ENCODE assay signal across 27 cellular contexts in genomic region chr5:159751459-159751858, GRCh38.
DNase-seq lines count a peak whose midpoint lies in the region; ATAC-seq, FAIRE-seq and TF ChIP-seq lines count a peak whose summit lies in the region.
"Had no signal": no experiment of that assay in that cellular context is flagged by ENCODE, and none has a peak within 500 bp of the region (broad histone marks: within the 10 kb centered on the region; RNA-seq: fewer than 3 reads in every experiment).

No MANE protein-coding gene starts in this region.

- POLR2A ChIA-PET in HepG2 (lab: Yijun Ruan, JAX): no interaction called here

- H3K4me3 ChIP-seq in HepG2 (replicated peaks in 1 of 3; ENCODE audit: insufficient read depth in 1 of 3, low read depth in 2 of 3, low read length in 3 of 3): no peak overlapping the region
- H3K4me3 ChIP-seq in right lobe of liver: no peak overlapping the region
- H3K4me3 ChIP-seq in ascending aorta: no peak overlapping the region
- H3K4me3 ChIP-seq in keratinocyte (ENCODE audit: control insufficient read depth in 2 of 3, extremely low read depth in 1 of 3, insufficient read depth in 2 of 3, low read depth in 1 of 3, low read length in 3 of 3): no peak overlapping the region
- H3K4me3 ChIP-seq: A549, BLaER1, GM12878 had no signal

- ATAC-seq in HepG2: no peak
- no peak for ATAC-seq in right lobe of liver
- no peak for ATAC-seq in HG02970 (IDR thresholded peaks at IDR 0.05; ENCODE audit: low FRiP score, unreplicated experiment)
- ATAC-seq: A549, GM12878 had no signal

- H3K4me1 ChIP-seq in HepG2 (ENCODE audit: insufficient read depth, low read length) (no peaks in the 10 kb centered on the region), right lobe of liver (no peaks in the 10 kb centered on the region), ascending aorta (peaks cover 0 to 50% of the 10 kb centered on the region in 2 donors), keratinocyte (ENCODE audit: control insufficient read depth, extremely low read depth, insufficient read depth, low read length) (no peaks in the 10 kb centered on the region)
- H3K4me1 ChIP-seq: BE2C had no signal

- no peak for DNase-seq in HepG2 (ENCODE audit: low spot score)
- DNase-seq in right lobe of liver: no peak
- DNase-seq in ascending aorta (ENCODE audit: low spot score in 2 of 2): no peak
- DNase-seq in keratinocyte (ENCODE audit: low read depth, low spot score): no peak
- no peak for DNase-seq in AG20443 (ENCODE audit: low spot score)
- no peak for DNase-seq in NCI-H1105 (lab: John Stamatoyannopoulos, UW)
- DNase-seq: BE2C; C1 segment of cervical spinal cord; CD4-positive, alpha-beta memory T cell; CD4-positive, CD25-positive, alpha-beta regulatory T cell; CD8-positive, alpha-beta memory T cell; COR-L47; DMS 273 treated with DMSO at 0.1 percent for 48 hours; DMS153; DMS53; DMS79; DND-41; EL; GDM1 had no signal

- no peak overlapping the region for H3K4me2 ChIP-seq in HepG2 (ENCODE audit: low read depth, low read length)
- no peak overlapping the region for H3K4me2 ChIP-seq in keratinocyte (ENCODE audit: control insufficient read depth, extremely low read depth, insufficient read depth, low read depth, low read length)
- H3K4me2 ChIP-seq: A549, BLaER1 had no signal

- no peak for FAIRE-seq in HepG2 (lab: Jason Lieb, UNC)
- FAIRE-seq in keratinocyte (lab: Jason Lieb, UNC): peak; percentile 29
- FAIRE-seq: GM12878, GM12892, GM18507, GM19239 had no signal

- H3K36me3 ChIP-seq in HepG2 (replicated peaks in 1 of 2; ENCODE audit: control insufficient read depth in 1 of 2, insufficient read depth in 2 of 2, low read length in 2 of 2): no peaks in the 10 kb centered on the region
- no peaks in the 10 kb centered on the region for H3K36me3 ChIP-seq in right lobe of liver
- no peaks in the 10 kb centered on the region for H3K36me3 ChIP-seq in ascending aorta
- no peaks in the 10 kb centered on the region for H3K36me3 ChIP-seq in keratinocyte (ENCODE audit: control insufficient read depth in 2 of 2, extremely low read depth in 1 of 2, insufficient read depth in 2 of 2, low read length in 2 of 2)
- H3K36me3 ChIP-seq: BE2C, BLaER1 had no signal

- H3K27me3 ChIP-seq in HepG2 (ENCODE audit: control insufficient read depth in 1 of 2, insufficient read depth in 2 of 2, low read length in 2 of 2) (no peaks in the 10 kb centered on the region), right lobe of liver (no peaks in the 10 kb centered on the region), ascending aorta (no peaks in the 10 kb centered on the region), keratinocyte (ENCODE audit: control insufficient read depth, extremely low read depth, insufficient read depth, low read length) (no peaks in the 10 kb centered on the region)
- H3K27me3 ChIP-seq: BE2C, BLaER1 had no signal

- no peaks in the 10 kb centered on the region for H3K79me2 ChIP-seq in HepG2 (ENCODE audit: insufficient read depth, low read length)
- H3K79me2 ChIP-seq in keratinocyte (ENCODE audit: control insufficient read depth, insufficient read depth, low read length): no peaks in the 10 kb centered on the region

- H3K9me3 ChIP-seq in HepG2 (ENCODE audit: low read length): no peaks in the 10 kb centered on the region
- no peaks in the 10 kb centered on the region for H3K9me3 ChIP-seq in right lobe of liver
- peaks cover 0 to 6% of the 10 kb centered on the region in 2 donors for H3K9me3 ChIP-seq in ascending aorta
- H3K9me3 ChIP-seq in keratinocyte (ENCODE audit: control insufficient read depth, low read depth, low read length): no peaks in the 10 kb centered on the region
- H3K9me3 ChIP-seq: BE2C had no signal

- no peaks in the 10 kb centered on the region for H3K9me1 ChIP-seq in keratinocyte (ENCODE audit: control insufficient read depth, extremely low read depth, insufficient read depth, low read length)

- no peak for TF ChIP-seq RAD21 in HepG2 (CRISPR knock-in tag; IDR thresholded peaks at IDR 0.05)

- dilution Hi-C loops in keratinocyte (cut with MboI; ENCODE audit: extremely low pct_ligation_motif_present, low sequenced_read_pairs): no loop called here

- CTCF ChIA-PET in HepG2 (lab: Yijun Ruan, JAX; ENCODE audit: low intra/inter-chr PET ratio, low total read pairs): no interaction called here

- TF ChIP-seq EP300 in HepG2 (IDR thresholded peaks at IDR 0.05; ENCODE audit: low read depth in 2 of 2, low read length in 2 of 2) (no peak), HepG2 (CRISPR knock-in tag; IDR thresholded peaks at IDR 0.05; ENCODE audit: borderline replicate concordance) (no peak)

- BruUV-seq in HepG2 (replicated peaks; lab: Mats Ljungman, UMichigan): no TSS peak

- TF ChIP-seq POLR2A in HepG2 (IDR thresholded peaks at IDR 0.05; ENCODE audit: insufficient read depth in 1 of 2, low read depth in 2 of 2, low read length in 2 of 2): no peak
- no peak for TF ChIP-seq POLR2A in right lobe of liver (IDR thresholded peaks at IDR 0.05)

- no peak overlapping the region for H2AFZ ChIP-seq in HepG2 (ENCODE audit: low read length)
- no peak overlapping the region for H2AFZ ChIP-seq in keratinocyte (ENCODE audit: control insufficient read depth, low read length)

- TF ChIP-seq CTCF in HepG2 (CRISPR knock-in tag; IDR thresholded peaks at IDR 0.05): no peak
- TF ChIP-seq CTCF in right lobe of liver (IDR thresholded peaks at IDR 0.05): no peak
- no peak for TF ChIP-seq CTCF in ascending aorta (IDR thresholded peaks at IDR 0.05)
- no peak for TF ChIP-seq CTCF in keratinocyte (optimal IDR thresholded peaks at IDR 0.05 in 1 of 3, IDR thresholded peaks at IDR 0.05 in 1 of 3, conservative IDR thresholded peaks at IDR 0.05 in 1 of 3; ENCODE audit: extremely low read depth in 1 of 3, insufficient read depth in 2 of 3, low read length in 3 of 3)

- intact Hi-C loops in HepG2 (cut with micrococcal nuclease; ENCODE audit: unreplicated experiment): no loop called here
- intact Hi-C loops in right lobe of liver (cut with DNase I): no loop called here
- intact Hi-C loops in ascending aorta (cut with DNase I): loop anchor here (5.0 kb wide), 1 partner anchor 234 kb away; no protein-coding TSS in a partner anchor

- H3K27ac ChIP-seq in HepG2 (ENCODE audit: extremely low read length, insufficient read depth, low read length) (no peak overlapping the region), right lobe of liver (no peak overlapping the region), ascending aorta (peak overlapping the region; percentile 90), keratinocyte (ENCODE audit: control insufficient read depth, insufficient read depth, low read length) (no peak overlapping the region)
- H3K27ac ChIP-seq: 22Rv1, A549, BLaER1 had no signal

- 10% methylated on average over 2 of the region's 3 CpGs for WGBS in HepG2 (ENCODE audit: low lambda C conversion rate)
- 60% methylated on average over 3 of the region's 3 CpGs for WGBS in right lobe of liver (ENCODE audit: insufficient coverage, low coverage, low lambda C conversion rate, missing lambda C conversion rate)

- H3K9ac ChIP-seq in HepG2 (ENCODE audit: insufficient read depth, low read depth, low read length) (no peak overlapping the region), keratinocyte (ENCODE audit: control insufficient read depth, extremely low read depth, insufficient read depth, low read length) (no peak overlapping the region)
- H3K9ac ChIP-seq: BLaER1 had no signal

- in situ Hi-C loops in HepG2 (cut with HindIII; ENCODE audit: extremely low pct_ligation_motif_present, low pct_unique_long_range_greater_than_20kb): no loop called here

- H4K20me1 ChIP-seq in HepG2 (ENCODE audit: insufficient read depth, low read length): no peaks in the 10 kb centered on the region
- no peaks in the 10 kb centered on the region for H4K20me1 ChIP-seq in keratinocyte (ENCODE audit: control insufficient read depth, extremely low read depth, insufficient read depth, low read length)
- H4K20me1 ChIP-seq: BLaER1 had no signal

TF ChIP-seq in HepG2, 621 proteins besides CTCF, POLR2A, EP300 and RAD21:
- TF ChIP-seq RNF219 (CRISPR knock-in tag; IDR thresholded peaks at IDR 0.05) (no peak), ZNF331 (CRISPR knock-in tag; IDR thresholded peaks at IDR 0.05) (peak; percentile 89), ZNF747 (CRISPR knock-in tag; IDR thresholded peaks at IDR 0.05; ENCODE audit: borderline replicate concordance) (no peak)

Comparison
In these comparisons a context has a peak if more than half of its experiments do, and no peak if none do; other contexts are left out.
1. H3K27ac ChIP-seq: peak in ascending aorta (2 of 2); none in HepG2 (single experiment), right lobe of liver (0 of 3) and keratinocyte (single experiment).